In the genomic region with DNA sequence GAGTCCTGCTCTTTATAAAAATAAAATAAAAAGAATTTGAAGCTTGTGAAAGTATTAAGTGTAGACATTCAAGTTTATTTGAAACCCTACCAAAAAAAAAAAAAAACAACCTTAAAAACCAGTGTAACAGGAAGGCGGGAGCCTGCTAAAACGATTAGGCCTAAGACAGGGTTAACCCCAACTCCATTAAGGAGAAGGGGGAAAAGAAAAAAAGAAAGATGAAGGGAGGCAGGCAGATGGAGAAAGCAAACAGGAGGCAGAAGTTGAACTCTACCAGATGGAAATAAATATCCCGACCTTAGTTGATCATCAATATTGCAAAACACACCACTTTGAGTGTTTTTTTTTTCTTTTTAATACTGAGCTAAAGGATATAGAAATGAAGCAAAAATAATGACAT, we compare ENCODE assay signal across 8 cellular contexts. TPM values are rescaled to one million over a fixed set of nuclear protein-coding genes. Genes with fewer than 3 reads are reported as not detected.
DNase-seq lines count a peak whose midpoint lies in the region; ATAC-seq and TF ChIP-seq lines count a peak whose summit lies in the region.

No MANE protein-coding gene starts in this region.

- no peak for TF ChIP-seq CTCF in BE2C (IDR thresholded peaks at IDR 0.05; ENCODE audit: low read depth, low read length)

- H3K27ac Mint-ChIP-seq in IgD-negative memory B cell: peak overlapping the region; percentile 88 to 100 (median 99)
- peak overlapping the region; percentile 99 for H3K27ac Mint-ChIP-seq in central memory CD8-positive, alpha-beta T cell (ENCODE audit: low read depth)
- peak overlapping the region; percentile 98 to 100 (median 99) for H3K27ac Mint-ChIP-seq in naive thymus-derived CD4-positive, alpha-beta T cell

- POLR2A ChIA-PET in naive thymus-derived CD4-positive, alpha-beta T cell (lab: Charles Lee): interaction anchor here (0.6 to 10.5 kb wide), 58 partner anchors 13 to 495 kb away, joined by 3 to 377 read pairs (median 10); no protein-coding TSS in a partner anchor

- no peaks in the 10 kb centered on the region for H3K9me3 ChIP-seq in BE2C
- H3K9me3 ChIP-seq in naive thymus-derived CD4-positive, alpha-beta T cell (ENCODE audit: control insufficient read depth in 2 of 3, low read length in 3 of 3): no peaks in the 10 kb centered on the region

- H3K4me1 ChIP-seq in BE2C: no peaks in the 10 kb centered on the region
- peaks cover 7 to 14% of the 10 kb centered on the region in 2 donors for H3K4me1 ChIP-seq in naive thymus-derived CD4-positive, alpha-beta T cell (ENCODE audit: control insufficient read depth in 2 of 2, insufficient read depth in 2 of 2, low read length in 2 of 2)

- intact Hi-C loops in naive thymus-derived CD4-positive, alpha-beta T cell (cut with micrococcal nuclease): loop anchor here (1.0 to 10.0 kb wide), 19 partner anchors 12 to 1298 kb away; partner anchors contain the start of gene UBE2N (in 1 of the 2)
- intact Hi-C loops in posterior cingulate gyrus (cut with DNase I): loop anchor here (5.0 kb wide), 1 partner anchor 425 kb away; no protein-coding TSS in a partner anchor

- H3K36me3 ChIP-seq in BE2C: peaks cover 19% of the 10 kb centered on the region
- H3K36me3 ChIP-seq in naive thymus-derived CD4-positive, alpha-beta T cell (ENCODE audit: control insufficient read depth in 2 of 3, insufficient read depth in 3 of 3, low read length in 3 of 3): peaks cover 25 to 45% (median 26%) of the 10 kb centered on the region in 3 experiments

- DNase-seq in BE2C (no peak), posterior cingulate gyrus (no peak), UCSD-AML1 (lab: John Stamatoyannopoulos, UW; ENCODE audit: unreplicated experiment) (no peak)
- DNase-seq in central memory CD8-positive, alpha-beta T cell (ENCODE audit: low spot score in 2 of 2): no peak
- peak in 2 of 9 donors; percentile 19 to 33 for DNase-seq in naive thymus-derived CD4-positive, alpha-beta T cell

- peak overlapping the region; percentile 88 to 100 (median 99) for H3K4me3 Mint-ChIP-seq in IgD-negative memory B cell
- H3K4me3 Mint-ChIP-seq in central memory CD8-positive, alpha-beta T cell: peak overlapping the region; percentile 89
- H3K4me3 Mint-ChIP-seq in naive thymus-derived CD4-positive, alpha-beta T cell: peak overlapping the region; percentile 94 to 100 (median 98)

- peak overlapping the region; percentile 85 for H3K4me3 ChIP-seq in BE2C (ENCODE audit: low read depth, low read length)
- peak overlapping the region; percentile 92 for H3K4me3 ChIP-seq in naive thymus-derived CD4-positive, alpha-beta T cell (ENCODE audit: low read length)

- no peaks in the 10 kb centered on the region for H3K27me3 ChIP-seq in BE2C
- no peaks in the 10 kb centered on the region for H3K27me3 ChIP-seq in naive thymus-derived CD4-positive, alpha-beta T cell (ENCODE audit: control insufficient read depth in 2 of 2, insufficient read depth in 2 of 2, low read length in 2 of 2)

- CTCF ChIA-PET in naive thymus-derived CD4-positive, alpha-beta T cell (lab: Charles Lee): interaction anchor here (0.6 to 5.1 kb wide), 10 partner anchors 16 to 765 kb away, joined by 3 to 30 read pairs (median 3); no protein-coding TSS in a partner anchor

- H3K27ac ChIP-seq in naive thymus-derived CD4-positive, alpha-beta T cell (ENCODE audit: low read depth, low read length): peak overlapping the region; percentile 91

- no peaks in the 10 kb centered on the region for H3K27me3 Mint-ChIP-seq in IgD-negative memory B cell
- no peaks in the 10 kb centered on the region for H3K27me3 Mint-ChIP-seq in central memory CD8-positive, alpha-beta T cell
- peaks cover 0 to 4% (median 0%) of the 10 kb centered on the region in 5 donors for H3K27me3 Mint-ChIP-seq in naive thymus-derived CD4-positive, alpha-beta T cell

- H3K4me1 Mint-ChIP-seq in IgD-negative memory B cell: peaks cover 17 to 32% (median 19%) of the 10 kb centered on the region in 3 donors
- H3K4me1 Mint-ChIP-seq in central memory CD8-positive, alpha-beta T cell: peaks cover 33% of the 10 kb centered on the region
- H3K4me1 Mint-ChIP-seq in naive thymus-derived CD4-positive, alpha-beta T cell: peaks cover 18 to 37% (median 32%) of the 10 kb centered on the region in 7 donors

- no peak for ATAC-seq in central memory CD8-positive, alpha-beta T cell (replicated peaks; ENCODE audit: extremely low read depth, poor library complexity, severe bottlenecking)
- ATAC-seq in naive thymus-derived CD4-positive, alpha-beta T cell: no peak
- ATAC-seq in GM18519 (IDR thresholded peaks at IDR 0.05; ENCODE audit: low FRiP score, unreplicated experiment): no peak
- ATAC-seq in GM18868 (IDR thresholded peaks at IDR 0.05; ENCODE audit: unreplicated experiment): no peak

- peaks cover 0 to 3% (median under 1%) of the 10 kb centered on the region in 3 donors for H3K9me3 Mint-ChIP-seq in IgD-negative memory B cell
- no peaks in the 10 kb centered on the region for H3K9me3 Mint-ChIP-seq in central memory CD8-positive, alpha-beta T cell
- H3K9me3 Mint-ChIP-seq in naive thymus-derived CD4-positive, alpha-beta T cell: peaks cover 0 to 18% (median 0%) of the 10 kb centered on the region in 11 donors

- peaks cover 27% of the 10 kb centered on the region for H3K36me3 Mint-ChIP-seq in IgD-negative memory B cell
- peaks cover 54% of the 10 kb centered on the region for H3K36me3 Mint-ChIP-seq in central memory CD8-positive, alpha-beta T cell (ENCODE audit: insufficient read depth)
- peaks cover 32 to 60% (median 57%) of the 10 kb centered on the region in 5 donors for H3K36me3 Mint-ChIP-seq in naive thymus-derived CD4-positive, alpha-beta T cell

RNA-seq across cellular contexts. Expression of gene BTG1, which starts 1.2 kb away (rescaled TPM):
- polyA plus RNA-seq in BE2C (2012; ENCODE audit: insufficient read depth, insufficient read length, low read depth): 51.7 TPM
- 669 TPM for polyA plus RNA-seq in IgD-negative memory B cell
- total RNA-seq in naive thymus-derived CD4-positive, alpha-beta T cell: 1,000 to 10,000 TPM in 2 of 5 experiments, 100 to 1,000 TPM in 3; 188 to 1,246 (median 571) TPM
- 100 to 1,000 TPM; 479 to 649 TPM for polyA plus RNA-seq in naive thymus-derived CD4-positive, alpha-beta T cell
